ENCODE assay signal across 1 cellular context in the genomic region with DNA sequence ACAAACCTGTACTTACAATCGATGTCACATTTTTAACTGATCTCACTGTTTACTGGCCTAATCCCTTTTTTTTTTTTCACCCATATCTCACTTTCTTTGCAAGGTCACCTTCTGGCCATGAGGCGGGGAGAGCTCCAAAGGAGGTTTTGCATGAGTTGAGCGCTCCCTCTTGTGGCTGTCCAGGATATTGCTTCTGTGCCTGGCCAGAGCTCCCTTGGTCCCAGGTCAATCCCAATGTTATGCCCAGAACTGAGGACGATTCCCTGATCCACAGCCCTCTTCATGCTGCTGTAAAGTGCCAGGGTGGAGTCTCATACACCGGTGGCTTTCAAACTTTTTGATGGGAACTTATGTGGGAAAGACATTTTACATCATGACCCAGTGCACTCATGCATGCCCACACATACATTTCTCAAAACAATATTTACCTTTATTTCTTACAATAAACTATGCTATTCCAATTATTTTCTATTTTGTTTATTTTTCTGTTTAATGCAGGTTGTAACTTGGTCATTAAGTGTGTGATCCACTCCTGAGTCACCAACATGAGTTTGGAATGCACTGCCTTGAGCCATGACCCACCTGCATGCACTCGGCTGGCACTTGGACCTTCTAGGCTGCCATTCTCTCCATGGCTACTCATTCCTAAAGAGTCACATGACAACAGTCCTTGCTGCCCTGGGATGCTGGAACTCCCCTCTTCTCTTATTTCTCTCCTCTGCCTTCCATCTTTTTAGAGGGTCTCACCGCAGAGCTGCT.
TF ChIP-seq lines count a peak whose summit lies in the region.

No MANE protein-coding gene starts in this region.

TF ChIP-seq in Ishikawa, 13 proteins besides CTCF, POLR2A, EP300 and RAD21 (continued from another document):
- no peak for TF ChIP-seq REST (IDR thresholded peaks at IDR 0.05; ENCODE audit: low read depth)
- TF ChIP-seq EGR1 (IDR thresholded peaks at IDR 0.05) = no peak
- no peak for TF ChIP-seq FOXM1 (IDR thresholded peaks at IDR 0.05; ENCODE audit: borderline replicate concordance, low read depth)
- TF ChIP-seq TEAD4 (IDR thresholded peaks at IDR 0.05) = no peak
- TF ChIP-seq CREB1 (IDR thresholded peaks at IDR 0.05; ENCODE audit: low read depth) = no peak
- TF ChIP-seq TAF1 (IDR thresholded peaks at IDR 0.05; ENCODE audit: low read depth) = no peak
- no peak for TF ChIP-seq YY1 (IDR thresholded peaks at IDR 0.05; ENCODE audit: low read depth)
- TF ChIP-seq CEBPB (IDR thresholded peaks at IDR 0.05) = no peak
- TF ChIP-seq, protein P1, sequence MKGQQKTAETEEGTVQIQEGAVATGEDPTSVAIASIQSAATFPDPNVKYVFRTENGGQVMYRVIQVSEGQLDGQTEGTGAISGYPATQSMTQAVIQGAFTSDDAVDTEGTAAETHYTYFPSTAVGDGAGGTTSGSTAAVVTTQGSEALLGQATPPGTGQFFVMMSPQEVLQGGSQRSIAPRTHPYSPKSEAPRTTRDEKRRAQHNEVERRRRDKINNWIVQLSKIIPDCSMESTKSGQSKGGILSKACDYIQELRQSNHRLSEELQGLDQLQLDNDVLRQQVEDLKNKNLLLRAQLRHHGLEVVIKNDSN (IDR thresholded peaks at IDR 0.05) = no peak
